Comparison of ENCODE assay signal across 1 cellular context in the genomic region with DNA sequence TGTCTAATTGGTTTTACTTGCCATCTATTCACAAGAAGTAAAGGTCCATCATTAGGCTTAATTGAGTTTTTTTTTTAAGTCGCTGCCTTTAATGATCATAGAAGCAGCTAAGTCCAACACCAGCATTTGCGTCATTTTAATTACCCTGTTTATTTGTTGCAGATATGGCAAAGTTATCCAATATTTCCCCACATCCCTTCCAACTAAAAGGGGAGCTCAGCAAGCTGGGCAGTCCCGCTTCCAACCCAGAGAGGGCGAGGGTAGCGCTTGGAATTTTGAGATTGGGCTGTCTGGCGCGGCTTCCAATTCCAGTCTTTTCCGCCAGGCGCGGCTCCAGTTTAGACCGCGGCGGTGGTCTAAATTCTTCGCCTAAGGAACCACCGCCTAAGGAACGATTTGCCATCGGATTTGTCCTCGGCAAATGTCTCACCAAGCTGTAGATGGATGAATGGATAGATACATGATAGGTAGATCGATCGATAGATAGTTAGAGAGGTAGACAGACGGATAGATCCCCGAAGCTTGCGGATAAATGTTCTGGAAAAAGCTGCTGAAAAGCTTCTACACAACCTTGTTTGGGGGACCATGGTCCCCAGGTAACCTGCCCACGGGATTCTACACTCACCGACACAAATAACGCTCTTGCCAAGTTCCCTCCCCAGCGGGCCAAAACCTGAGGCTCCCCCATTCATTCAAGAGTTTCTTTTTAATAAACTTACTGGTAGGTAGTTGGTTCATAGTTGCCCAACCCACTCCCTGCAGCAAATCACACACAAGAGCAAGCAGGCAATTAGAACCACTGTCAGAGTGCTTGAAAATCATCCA.
TF ChIP-seq lines count a peak whose summit lies in the region.

No MANE protein-coding gene starts in this region.

TF ChIP-seq in WTC11, 78 proteins besides CTCF, POLR2A, EP300 and RAD21:
- TF ChIP-seq, protein P1, sequence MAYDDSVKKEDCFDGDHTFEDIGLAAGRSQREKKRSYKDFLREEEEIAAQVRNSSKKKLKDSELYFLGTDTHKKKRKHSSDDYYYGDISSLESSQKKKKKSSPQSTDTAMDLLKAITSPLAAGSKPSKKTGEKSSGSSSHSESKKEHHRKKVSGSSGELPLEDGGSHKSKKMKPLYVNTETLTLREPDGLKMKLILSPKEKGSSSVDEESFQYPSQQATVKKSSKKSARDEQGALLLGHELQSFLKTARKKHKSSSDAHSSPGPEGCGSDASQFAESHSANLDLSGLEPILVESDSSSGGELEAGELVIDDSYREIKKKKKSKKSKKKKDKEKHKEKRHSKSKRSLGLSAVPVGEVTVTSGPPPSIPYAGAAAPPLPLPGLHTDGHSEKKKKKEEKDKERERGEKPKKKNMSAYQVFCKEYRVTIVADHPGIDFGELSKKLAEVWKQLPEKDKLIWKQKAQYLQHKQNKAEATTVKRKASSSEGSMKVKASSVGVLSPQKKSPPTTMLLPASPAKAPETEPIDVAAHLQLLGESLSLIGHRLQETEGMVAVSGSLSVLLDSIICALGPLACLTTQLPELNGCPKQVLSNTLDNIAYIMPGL (CRISPR knock-in tag; IDR thresholded peaks at IDR 0.05), result no peak
- TF ChIP-seq CBFB (CRISPR knock-in tag; IDR thresholded peaks at IDR 0.05; ENCODE audit: low read depth) (no peak), SOX15 (CRISPR knock-in tag; IDR thresholded peaks at IDR 0.05) (no peak), KAT7 (CRISPR knock-in tag; IDR thresholded peaks at IDR 0.05; ENCODE audit: borderline replicate concordance) (no peak), ZNF121 (CRISPR knock-in tag; IDR thresholded peaks at IDR 0.05) (no peak), ZNF423 (CRISPR knock-in tag; IDR thresholded peaks at IDR 0.05) (no peak), FOXK1 (CRISPR knock-in tag; IDR thresholded peaks at IDR 0.05) (no peak), RELA (CRISPR knock-in tag; IDR thresholded peaks at IDR 0.05; ENCODE audit: borderline replicate concordance) (no peak), MXD4 (CRISPR knock-in tag; IDR thresholded peaks at IDR 0.05; ENCODE audit: borderline replicate concordance) (no peak), SP1 (CRISPR knock-in tag; conservative IDR thresholded peaks at IDR 0.05) (no peak), TEAD1 (CRISPR knock-in tag; IDR thresholded peaks at IDR 0.05) (no peak)
- TF ChIP-seq, protein P2, sequence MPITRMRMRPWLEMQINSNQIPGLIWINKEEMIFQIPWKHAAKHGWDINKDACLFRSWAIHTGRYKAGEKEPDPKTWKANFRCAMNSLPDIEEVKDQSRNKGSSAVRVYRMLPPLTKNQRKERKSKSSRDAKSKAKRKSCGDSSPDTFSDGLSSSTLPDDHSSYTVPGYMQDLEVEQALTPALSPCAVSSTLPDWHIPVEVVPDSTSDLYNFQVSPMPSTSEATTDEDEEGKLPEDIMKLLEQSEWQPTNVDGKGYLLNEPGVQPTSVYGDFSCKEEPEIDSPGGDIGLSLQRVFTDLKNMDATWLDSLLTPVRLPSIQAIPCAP (CRISPR knock-in tag; IDR thresholded peaks at IDR 0.05), result no peak
- TF ChIP-seq, protein P3, sequence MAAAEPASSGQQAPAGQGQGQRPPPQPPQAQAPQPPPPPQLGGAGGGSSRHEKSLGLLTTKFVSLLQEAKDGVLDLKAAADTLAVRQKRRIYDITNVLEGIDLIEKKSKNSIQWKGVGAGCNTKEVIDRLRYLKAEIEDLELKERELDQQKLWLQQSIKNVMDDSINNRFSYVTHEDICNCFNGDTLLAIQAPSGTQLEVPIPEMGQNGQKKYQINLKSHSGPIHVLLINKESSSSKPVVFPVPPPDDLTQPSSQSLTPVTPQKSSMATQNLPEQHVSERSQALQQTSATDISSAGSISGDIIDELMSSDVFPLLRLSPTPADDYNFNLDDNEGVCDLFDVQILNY (CRISPR knock-in tag; IDR thresholded peaks at IDR 0.05), result no peak
- TF ChIP-seq, protein P4, sequence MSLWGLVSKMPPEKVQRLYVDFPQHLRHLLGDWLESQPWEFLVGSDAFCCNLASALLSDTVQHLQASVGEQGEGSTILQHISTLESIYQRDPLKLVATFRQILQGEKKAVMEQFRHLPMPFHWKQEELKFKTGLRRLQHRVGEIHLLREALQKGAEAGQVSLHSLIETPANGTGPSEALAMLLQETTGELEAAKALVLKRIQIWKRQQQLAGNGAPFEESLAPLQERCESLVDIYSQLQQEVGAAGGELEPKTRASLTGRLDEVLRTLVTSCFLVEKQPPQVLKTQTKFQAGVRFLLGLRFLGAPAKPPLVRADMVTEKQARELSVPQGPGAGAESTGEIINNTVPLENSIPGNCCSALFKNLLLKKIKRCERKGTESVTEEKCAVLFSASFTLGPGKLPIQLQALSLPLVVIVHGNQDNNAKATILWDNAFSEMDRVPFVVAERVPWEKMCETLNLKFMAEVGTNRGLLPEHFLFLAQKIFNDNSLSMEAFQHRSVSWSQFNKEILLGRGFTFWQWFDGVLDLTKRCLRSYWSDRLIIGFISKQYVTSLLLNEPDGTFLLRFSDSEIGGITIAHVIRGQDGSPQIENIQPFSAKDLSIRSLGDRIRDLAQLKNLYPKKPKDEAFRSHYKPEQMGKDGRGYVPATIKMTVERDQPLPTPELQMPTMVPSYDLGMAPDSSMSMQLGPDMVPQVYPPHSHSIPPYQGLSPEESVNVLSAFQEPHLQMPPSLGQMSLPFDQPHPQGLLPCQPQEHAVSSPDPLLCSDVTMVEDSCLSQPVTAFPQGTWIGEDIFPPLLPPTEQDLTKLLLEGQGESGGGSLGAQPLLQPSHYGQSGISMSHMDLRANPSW (CRISPR knock-in tag; conservative IDR thresholded peaks at IDR 0.05; ENCODE audit: low read depth), result no peak
- TF ChIP-seq, protein P5, sequence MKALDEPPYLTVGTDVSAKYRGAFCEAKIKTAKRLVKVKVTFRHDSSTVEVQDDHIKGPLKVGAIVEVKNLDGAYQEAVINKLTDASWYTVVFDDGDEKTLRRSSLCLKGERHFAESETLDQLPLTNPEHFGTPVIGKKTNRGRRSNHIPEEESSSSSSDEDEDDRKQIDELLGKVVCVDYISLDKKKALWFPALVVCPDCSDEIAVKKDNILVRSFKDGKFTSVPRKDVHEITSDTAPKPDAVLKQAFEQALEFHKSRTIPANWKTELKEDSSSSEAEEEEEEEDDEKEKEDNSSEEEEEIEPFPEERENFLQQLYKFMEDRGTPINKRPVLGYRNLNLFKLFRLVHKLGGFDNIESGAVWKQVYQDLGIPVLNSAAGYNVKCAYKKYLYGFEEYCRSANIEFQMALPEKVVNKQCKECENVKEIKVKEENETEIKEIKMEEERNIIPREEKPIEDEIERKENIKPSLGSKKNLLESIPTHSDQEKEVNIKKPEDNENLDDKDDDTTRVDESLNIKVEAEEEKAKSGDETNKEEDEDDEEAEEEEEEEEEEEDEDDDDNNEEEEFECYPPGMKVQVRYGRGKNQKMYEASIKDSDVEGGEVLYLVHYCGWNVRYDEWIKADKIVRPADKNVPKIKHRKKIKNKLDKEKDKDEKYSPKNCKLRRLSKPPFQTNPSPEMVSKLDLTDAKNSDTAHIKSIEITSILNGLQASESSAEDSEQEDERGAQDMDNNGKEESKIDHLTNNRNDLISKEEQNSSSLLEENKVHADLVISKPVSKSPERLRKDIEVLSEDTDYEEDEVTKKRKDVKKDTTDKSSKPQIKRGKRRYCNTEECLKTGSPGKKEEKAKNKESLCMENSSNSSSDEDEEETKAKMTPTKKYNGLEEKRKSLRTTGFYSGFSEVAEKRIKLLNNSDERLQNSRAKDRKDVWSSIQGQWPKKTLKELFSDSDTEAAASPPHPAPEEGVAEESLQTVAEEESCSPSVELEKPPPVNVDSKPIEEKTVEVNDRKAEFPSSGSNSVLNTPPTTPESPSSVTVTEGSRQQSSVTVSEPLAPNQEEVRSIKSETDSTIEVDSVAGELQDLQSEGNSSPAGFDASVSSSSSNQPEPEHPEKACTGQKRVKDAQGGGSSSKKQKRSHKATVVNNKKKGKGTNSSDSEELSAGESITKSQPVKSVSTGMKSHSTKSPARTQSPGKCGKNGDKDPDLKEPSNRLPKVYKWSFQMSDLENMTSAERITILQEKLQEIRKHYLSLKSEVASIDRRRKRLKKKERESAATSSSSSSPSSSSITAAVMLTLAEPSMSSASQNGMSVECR (CRISPR knock-in tag; IDR thresholded peaks at IDR 0.05; ENCODE audit: borderline replicate concordance), result no peak
